In genomic region chr10:31742255-31742654, GRCh38 we compare ENCODE assay signal across 28 cellular contexts.
"Had no signal": no experiment of that assay in that cellular context is flagged by ENCODE, and none has a peak within 500 bp of the region (broad histone marks: within the 10 kb centered on the region; RNA-seq: fewer than 3 reads in every experiment).

No MANE protein-coding gene starts in this region.

- H3K36me3 Mint-ChIP-seq: activated naive CD8-positive, alpha-beta T cell had no signal

- H3K27me3 ChIP-seq: brain microvascular endothelial cell, dorsolateral prefrontal cortex, gastroesophageal sphincter, heart right ventricle had no signal

- H3K36me3 ChIP-seq: brain microvascular endothelial cell, gastroesophageal sphincter, heart right ventricle had no signal

- H3K4me1 ChIP-seq: gastroesophageal sphincter had no signal

- H3K9me3 ChIP-seq: gastroesophageal sphincter had no signal

- H3K4me1 Mint-ChIP-seq: endodermal cell had no signal

- H3K27ac Mint-ChIP-seq: activated CD4-positive, alpha-beta T cell treated with anti-CD3 and anti-CD28 coated beads for 36 hours; activated CD8-positive, alpha-beta memory T cell treated with anti-CD3 and anti-CD28 coated beads, Interleukin-2, amount 10 ng/mL, durations not matched to agents 7 days and 5 days; activated CD8-positive, alpha-beta T cell treated with anti-CD3 and anti-CD28 coated beads, Interleukin-2, amount 10 ng/mL, durations not matched to agents 7 days and 5 days; activated naive CD8-positive, alpha-beta T cell; activated T-helper 1 cell treated with anti-CD3 and anti-CD28 coated beads, Interleukin-12 subunit alpha, Interleukin-12 subunit beta, Interleukin-2, Interleukin-4 antibody, amounts not matched to agents 30 ng/mL and 10 ng/mL and 1 ng/mL, durations not matched to agents 14 hours and 24 hours and 36 hours; dendritic cell treated with granulocyte-macrophage colony-stimulating factor and Interleukin-4, amounts not matched to agents 40 ng/mL and 50 ng/mL, for 4 days; endodermal cell had no signal

- H3K27ac ChIP-seq: brain microvascular endothelial cell, coronary artery, dorsolateral prefrontal cortex, gastroesophageal sphincter had no signal

- ATAC-seq: activated CD4-positive, alpha-beta T cell treated with anti-CD3 and anti-CD28 coated beads for 36 hours; activated CD8-positive, alpha-beta memory T cell treated with anti-CD3 and anti-CD28 coated beads, Interleukin-2, amount 10 ng/mL, durations not matched to agents 7 days and 5 days; activated CD8-positive, alpha-beta T cell treated with anti-CD3 and anti-CD28 coated beads, Interleukin-2, amount 10 ng/mL, durations not matched to agents 7 days and 5 days; esophagus mucosa; gastroesophageal sphincter; heart right ventricle had no signal

- DNase-seq: activated CD4-positive, alpha-beta memory T cell treated with anti-CD3 and anti-CD28 coated beads for 36 hours; activated CD4-positive, alpha-beta T cell treated with anti-CD3 and anti-CD28 coated beads for 36 hours; activated CD4-positive, alpha-beta T cell treated with anti-CD3 and anti-CD28 coated beads, Interleukin-2, amount 10 ng/mL, durations not matched to agents 24 days and 14 days; activated CD4-positive, CD25-positive, alpha-beta regulatory T cell; activated CD4-positive, CD25-positive, alpha-beta regulatory T cell treated with anti-CD3 and anti-CD28 coated beads, Interleukin-2, amount 50 U/mL, for 72 hours; activated CD8-positive, alpha-beta memory T cell treated with anti-CD3 and anti-CD28 coated beads, Interleukin-2, amount 10 ng/mL, durations not matched to agents 7 days and 5 days; activated CD8-positive, alpha-beta memory T cell treated with anti-CD3 and anti-CD28 coated beads, Interleukin-2, amount 50 U/mL, for 4 hours; activated CD8-positive, alpha-beta T cell treated with anti-CD3 and anti-CD28 coated beads, Interleukin-2, amount 10 ng/mL, durations not matched to agents 7 days and 5 days; activated gamma-delta T cell; activated naive CD4-positive, alpha-beta T cell; activated T-cell treated with anti-CD3 and anti-CD28 coated beads, Interleukin-2, amount 50 U/mL, for 1 hour; activated T-cell treated with anti-CD3 and anti-CD28 coated beads, Interleukin-2, amount 50 U/mL, for 48 hours; amniotic stem cell; anterior cingulate cortex; brain microvascular endothelial cell; dorsolateral prefrontal cortex; effector memory CD4-positive, alpha-beta T cell; endodermal cell; foreskin melanocyte; heart right ventricle; T-helper 2 cell had no signal

- H3K9me3 Mint-ChIP-seq: central memory CD8-positive, alpha-beta T cell; endodermal cell had no signal

- H3K4me3 ChIP-seq: coronary artery, dorsolateral prefrontal cortex, gastroesophageal sphincter, heart right ventricle had no signal

- H3K27me3 Mint-ChIP-seq: activated CD4-positive, alpha-beta memory T cell treated with anti-CD3 and anti-CD28 coated beads for 36 hours; activated CD4-positive, alpha-beta T cell treated with anti-CD3 and anti-CD28 coated beads for 36 hours; activated CD4-positive, alpha-beta T cell treated with anti-CD3 and anti-CD28 coated beads, Interleukin-2, amount 10 ng/mL, durations not matched to agents 24 days and 14 days; activated CD8-positive, alpha-beta memory T cell treated with anti-CD3 and anti-CD28 coated beads, Interleukin-2, amount 10 ng/mL, durations not matched to agents 7 days and 5 days; activated naive CD8-positive, alpha-beta T cell; central memory CD8-positive, alpha-beta T cell; dendritic cell treated with granulocyte-macrophage colony-stimulating factor and Interleukin-4, amounts not matched to agents 40 ng/mL and 50 ng/mL, for 4 days had no signal

- H3K4me3 Mint-ChIP-seq: activated CD4-positive, alpha-beta memory T cell treated with anti-CD3 and anti-CD28 coated beads for 36 hours; activated CD4-positive, alpha-beta T cell treated with anti-CD3 and anti-CD28 coated beads for 36 hours; activated CD4-positive, alpha-beta T cell treated with anti-CD3 and anti-CD28 coated beads, Interleukin-2, amount 10 ng/mL, durations not matched to agents 24 days and 14 days; activated CD8-positive, alpha-beta memory T cell treated with anti-CD3 and anti-CD28 coated beads, Interleukin-2, amount 10 ng/mL, durations not matched to agents 7 days and 5 days; activated CD8-positive, alpha-beta T cell treated with anti-CD3 and anti-CD28 coated beads, Interleukin-2, amount 10 ng/mL, durations not matched to agents 7 days and 5 days; activated naive CD8-positive, alpha-beta T cell; activated T-helper 1 cell treated with anti-CD3 and anti-CD28 coated beads, Interleukin-12 subunit alpha, Interleukin-12 subunit beta, Interleukin-2, Interleukin-4 antibody, amounts not matched to agents 30 ng/mL and 10 ng/mL and 1 ng/mL, durations not matched to agents 14 hours and 24 hours and 36 hours; central memory CD8-positive, alpha-beta T cell; dendritic cell treated with granulocyte-macrophage colony-stimulating factor and Interleukin-4, amounts not matched to agents 40 ng/mL and 50 ng/mL, for 4 days; endodermal cell had no signal
